In the genomic region with DNA sequence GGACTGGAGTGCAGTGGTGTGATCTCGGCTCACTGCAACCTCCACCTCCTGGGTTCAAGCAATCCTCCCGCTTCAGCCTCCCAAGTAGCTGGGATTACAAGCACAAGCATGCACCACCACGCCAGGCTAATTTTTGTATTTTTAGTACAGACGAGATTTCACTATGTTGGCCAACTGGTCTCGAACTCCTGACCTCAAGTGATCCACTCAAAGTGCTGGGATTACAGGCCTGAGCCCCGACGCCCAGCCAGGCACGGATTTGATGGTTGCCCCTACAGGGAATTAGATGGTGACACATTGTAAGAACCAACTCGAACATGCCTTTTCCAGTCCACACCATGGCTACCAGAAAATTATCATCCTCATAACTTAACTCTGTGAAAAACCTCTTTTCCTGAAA, we compare ENCODE assay signal across 25 cellular contexts. TPM values are rescaled to one million over a fixed set of nuclear protein-coding genes. Genes with fewer than 3 reads are reported as not detected.
DNase-seq lines count a peak whose midpoint lies in the region; ATAC-seq and TF ChIP-seq lines count a peak whose summit lies in the region.
"Had no signal": no experiment of that assay in that cellular context is flagged by ENCODE, and none has a peak within 500 bp of the region (broad histone marks: within the 10 kb centered on the region; RNA-seq: fewer than 3 reads in every experiment).

No MANE protein-coding gene starts in this region.

- H3K4me3 Mint-ChIP-seq in H9 = no peak overlapping the region
- no peak overlapping the region for H3K4me3 Mint-ChIP-seq in osteocyte (ENCODE audit: unreplicated experiment)
- H3K4me3 Mint-ChIP-seq: activated CD4-positive, alpha-beta T cell treated with anti-CD3 and anti-CD28 coated beads, Interleukin-2, amount 10 ng/mL, durations not matched to agents 24 days and 14 days; activated T-cell treated with anti-CD3 and anti-CD28 coated beads, Interleukin-2, amount 50 U/mL, for 72 hours; CD8-positive, alpha-beta memory T cell; GM23338; stimulated activated naive CD8-positive, alpha-beta T cell treated with anti-CD3 and anti-CD28 coated beads, Interleukin-15, Interleukin-2, amounts not matched to agents 100 ng/mL and 50 ng/mL, for 24 hours had no signal

- H3T11ph ChIP-seq in H9 (ENCODE audit: low read length) = no peak overlapping the region

- H2BK20ac ChIP-seq in H9 (ENCODE audit: low read depth, low read length, poor library complexity, severe bottlenecking) = no peak overlapping the region

- H3K4me2 ChIP-seq in H9 (ENCODE audit: insufficient read depth, insufficient read length, low read length) (no peak overlapping the region), fibroblast of lung (ENCODE audit: extremely low read depth, insufficient read depth, low read length) (no peak overlapping the region)
- H3K4me2 ChIP-seq: GM23338 had no signal

- no CpG with 5 or more reads among the region's 9 CpGs for WGBS in H9 (ENCODE audit: extremely low coverage, insufficient read length, low lambda C conversion rate)

- H3K14ac ChIP-seq in H9 (ENCODE audit: insufficient read depth, low read length) = no peak overlapping the region

- H3K9me3 Mint-ChIP-seq in H9 = peaks cover 5 to 12% of the 10 kb centered on the region in 2 experiments; a peak in 3 of 5 replicates
- H3K9me3 Mint-ChIP-seq in osteocyte (ENCODE audit: unreplicated experiment) = no peaks in the 10 kb centered on the region
- H3K9me3 Mint-ChIP-seq: activated CD4-positive, alpha-beta T cell treated with anti-CD3 and anti-CD28 coated beads, Interleukin-2, amount 10 ng/mL, durations not matched to agents 24 days and 14 days; activated T-cell treated with anti-CD3 and anti-CD28 coated beads, Interleukin-2, amount 50 U/mL, for 72 hours; CD8-positive, alpha-beta memory T cell; GM23338; stimulated activated naive CD8-positive, alpha-beta T cell treated with anti-CD3 and anti-CD28 coated beads, Interleukin-15, Interleukin-2, amounts not matched to agents 100 ng/mL and 50 ng/mL, for 24 hours had no signal

- H3K36me3 ChIP-seq in SJSA1 (no peaks in the 10 kb centered on the region), fibroblast of lung (ENCODE audit: control insufficient read depth, insufficient read depth, low read length) (no peaks in the 10 kb centered on the region), colonic mucosa (no peaks in the 10 kb centered on the region)

- no peaks in the 10 kb centered on the region for H3K27me3 ChIP-seq in H9 (ENCODE audit: insufficient read depth, low read length)
- no peaks in the 10 kb centered on the region for H3K27me3 ChIP-seq in SJSA1 (replicated peaks)
- H3K27me3 ChIP-seq in fibroblast of lung (ENCODE audit: control insufficient read depth, insufficient read depth, low read length) = no peaks in the 10 kb centered on the region
- H3K27me3 ChIP-seq in colonic mucosa = no peaks in the 10 kb centered on the region

- H3K79me2 ChIP-seq in H9 (ENCODE audit: insufficient read depth, low read length) (no peaks in the 10 kb centered on the region), fibroblast of lung (ENCODE audit: control insufficient read depth, insufficient read depth, low read length) (no peaks in the 10 kb centered on the region)
- H3K79me2 ChIP-seq: parathyroid adenoma had no signal

- H3K27ac Mint-ChIP-seq in H9 (no peak overlapping the region), osteocyte (ENCODE audit: unreplicated experiment) (peak overlapping the region; percentile 97)
- H3K27ac Mint-ChIP-seq: activated CD4-positive, alpha-beta T cell treated with anti-CD3 and anti-CD28 coated beads, Interleukin-2, amount 10 ng/mL, durations not matched to agents 24 days and 14 days; activated T-cell treated with anti-CD3 and anti-CD28 coated beads, Interleukin-2, amount 50 U/mL, for 72 hours; CD8-positive, alpha-beta memory T cell; GM23338; stimulated activated naive CD8-positive, alpha-beta T cell treated with anti-CD3 and anti-CD28 coated beads, Interleukin-15, Interleukin-2, amounts not matched to agents 100 ng/mL and 50 ng/mL, for 24 hours had no signal

- no peaks in the 10 kb centered on the region for H3K4me1 ChIP-seq in H9 (ENCODE audit: insufficient read depth, low read length)
- peaks cover 22% of the 10 kb centered on the region for H3K4me1 ChIP-seq in SJSA1 (replicated peaks)
- peaks cover 7% of the 10 kb centered on the region for H3K4me1 ChIP-seq in fibroblast of lung (ENCODE audit: control insufficient read depth, extremely low read depth, insufficient read depth, low read length)
- no peaks in the 10 kb centered on the region for H3K4me1 ChIP-seq in colonic mucosa
- H3K4me1 ChIP-seq: foreskin keratinocyte, parathyroid adenoma had no signal

- H3K27me3 Mint-ChIP-seq in H9 (ENCODE audit: low read depth) = peaks cover 32% of the 10 kb centered on the region
- no peaks in the 10 kb centered on the region for H3K27me3 Mint-ChIP-seq in osteocyte (ENCODE audit: unreplicated experiment)
- H3K27me3 Mint-ChIP-seq: stimulated activated naive CD8-positive, alpha-beta T cell treated with anti-CD3 and anti-CD28 coated beads, Interleukin-15, Interleukin-2, amounts not matched to agents 100 ng/mL and 50 ng/mL, for 24 hours had no signal

- no peak overlapping the region for H3K4me3 ChIP-seq in SJSA1
- H3K4me3 ChIP-seq in fibroblast of lung (replicated peaks in 1 of 4; ENCODE audit: control extremely low read depth in 1 of 4, insufficient read depth in 1 of 4, low read depth in 3 of 4, low read length in 4 of 4) = no peak overlapping the region
- H3K4me3 ChIP-seq in colonic mucosa = no peak overlapping the region
- H3K4me3 ChIP-seq: GM23338, mucosa of descending colon had no signal

- no peak overlapping the region for H3K23ac ChIP-seq in H9 (ENCODE audit: insufficient read length, low read depth, low read length)

- H3K23me2 ChIP-seq in H9 (ENCODE audit: insufficient read length, low read depth, low read length, poor library complexity, severe bottlenecking) = no peaks in the 10 kb centered on the region

- no peaks in the 10 kb centered on the region for H3K79me1 ChIP-seq in H9 (ENCODE audit: insufficient read depth, low read depth, low read length, poor library complexity, severe bottlenecking)

- no peak overlapping the region for H3K4ac ChIP-seq in H9 (ENCODE audit: low read depth, low read length)

- H3K27ac ChIP-seq in H9 (ENCODE audit: insufficient read length, low read depth, low read length) = no peak overlapping the region
- H3K27ac ChIP-seq in SJSA1 = peak overlapping the region; percentile 22; the same call in 1 of the 2 replicates
- H3K27ac ChIP-seq in fibroblast of lung (ENCODE audit: insufficient read depth, low read length) = peak overlapping the region; percentile 48
- no peak overlapping the region for H3K27ac ChIP-seq in colonic mucosa
- H3K27ac ChIP-seq: epithelial cell of prostate, foreskin keratinocyte, parathyroid adenoma had no signal

- H3K9ac ChIP-seq in H9 (ENCODE audit: extremely low read depth, insufficient read length, low read length) (no peak overlapping the region), fibroblast of lung (ENCODE audit: insufficient read depth, low read length) (no peak overlapping the region), colonic mucosa (ENCODE audit: low read depth in 2 of 2, low read length in 2 of 2) (no peak overlapping the region)
- H3K9ac ChIP-seq: parathyroid adenoma had no signal

- no peaks in the 10 kb centered on the region for H3K36me3 Mint-ChIP-seq in H9 (ENCODE audit: insufficient read depth in 1 of 3, low read depth in 3 of 3)
- peaks cover 2% of the 10 kb centered on the region for H3K36me3 Mint-ChIP-seq in osteocyte (ENCODE audit: unreplicated experiment)

- TF ChIP-seq CTCF in H9 (conservative IDR thresholded peaks at IDR 0.05) (no peak), fibroblast of lung (conservative IDR thresholded peaks at IDR 0.05 in 1 of 2, IDR thresholded peaks at IDR 0.05 in 1 of 2; ENCODE audit: low read depth in 1 of 2, low read length in 2 of 2) (no peak), osteocyte (IDR thresholded peaks at IDR 0.05) (no peak), colonic mucosa (IDR thresholded peaks at IDR 0.05) (no peak)

- H4K8ac ChIP-seq in H9 (replicated peaks; ENCODE audit: insufficient read length, low read depth, low read length) = no peak overlapping the region

- DNase-seq in H9 = peak; percentile 5
- no peak for DNase-seq in SJSA1 (ENCODE audit: low read depth in 1 of 2, low spot score in 2 of 2)
- DNase-seq in fibroblast of lung (ENCODE audit: low read depth in 2 of 2) = no peak
- DNase-seq in osteocyte (ENCODE audit: extremely low spot score, unreplicated experiment) = peak; percentile 53
- no peak for DNase-seq in colonic mucosa
- no peak for DNase-seq in DMS114 treated with DMSO at 0.1 percent for 48 hours (lab: John Stamatoyannopoulos, UW; ENCODE audit: unreplicated experiment)
- DNase-seq: ACHN; activated CD4-positive, alpha-beta T cell treated with anti-CD3 and anti-CD28 coated beads, Interleukin-2, amount 10 ng/mL, durations not matched to agents 24 days and 14 days; activated naive CD4-positive, alpha-beta T cell treated with Interleukin-2 at 50 U/mL for 16 hours; activated T-cell treated with anti-CD3 and anti-CD28 coated beads, Interleukin-2, amount 50 U/mL, for 72 hours; CD8-positive, alpha-beta memory T cell; effector CD8-positive, alpha-beta T cell; NCI-H1048; NCI-H2107; NCI-H446 treated with DMSO at 0.1 percent for 48 hours; NCI-H774; stimulated activated CD4-positive, alpha-beta T cell treated with anti-CD3 and anti-CD28 coated beads, Interleukin-1b, Interleukin-23, amount 100 ng/mL, for 48 hours; T1000 had no signal

- no peak overlapping the region for H4K5ac ChIP-seq in H9 (ENCODE audit: insufficient read length, low read depth, low read length)

- H2BK12ac ChIP-seq in H9 (ENCODE audit: insufficient read length, low read depth, low read length) = no peak overlapping the region

- H2AK5ac ChIP-seq in H9 (ENCODE audit: insufficient read length, low read length) = no peak overlapping the region

- H3K18ac ChIP-seq in H9 (ENCODE audit: insufficient read length, low read depth, low read length) = no peak overlapping the region

- H3K4me1 Mint-ChIP-seq in H9 = no peaks in the 10 kb centered on the region; a peak in 1 of 4 replicates
- peaks cover 27% of the 10 kb centered on the region for H3K4me1 Mint-ChIP-seq in osteocyte (ENCODE audit: unreplicated experiment)
- H3K4me1 Mint-ChIP-seq: activated CD4-positive, alpha-beta T cell treated with anti-CD3 and anti-CD28 coated beads, Interleukin-2, amount 10 ng/mL, durations not matched to agents 24 days and 14 days; CD8-positive, alpha-beta memory T cell; GM23338 had no signal

- H3K9me3 ChIP-seq in H9 (ENCODE audit: control insufficient read depth, low read depth, low read length) (no peaks in the 10 kb centered on the region), SJSA1 (replicated peaks) (no peaks in the 10 kb centered on the region), fibroblast of lung (ENCODE audit: control insufficient read depth, insufficient read depth, low read depth, low read length) (no peaks in the 10 kb centered on the region), colonic mucosa (no peaks in the 10 kb centered on the region)
- H3K9me3 ChIP-seq: mucosa of descending colon had no signal

- no peak overlapping the region for H2BK15ac ChIP-seq in H9 (ENCODE audit: low read depth, low read length)

- intact Hi-C loops in colonic mucosa (cut with DNase I) = no loop called here

- H2BK5ac ChIP-seq in H9 (ENCODE audit: insufficient read length, low read length) = no peak overlapping the region

- H4K20me1 ChIP-seq in H9 (ENCODE audit: control insufficient read depth, insufficient read depth, insufficient read length) = no peaks in the 10 kb centered on the region
- no peaks in the 10 kb centered on the region for H4K20me1 ChIP-seq in fibroblast of lung (ENCODE audit: control insufficient read depth, extremely low read depth, insufficient read depth, low read length)

- no peak for ATAC-seq in GM18517 (IDR thresholded peaks at IDR 0.05; ENCODE audit: unreplicated experiment)
- ATAC-seq: activated T-cell treated with anti-CD3 and anti-CD28 coated beads, Interleukin-2, amount 50 U/mL, for 72 hours; foreskin keratinocyte; GM23338 had no signal

- no peak overlapping the region for H2BK120ac ChIP-seq in H9 (ENCODE audit: low read depth, low read length, poor library complexity, severe bottlenecking)

- H2AFZ ChIP-seq in H9 (ENCODE audit: low read length) (no peak overlapping the region), fibroblast of lung (ENCODE audit: low read length) (no peak overlapping the region)
- H2AFZ ChIP-seq: parathyroid adenoma had no signal

- no peak overlapping the region for H3K56ac ChIP-seq in H9 (ENCODE audit: insufficient read length, low read depth, low read length)

- no peak overlapping the region for H4K91ac ChIP-seq in H9 (ENCODE audit: insufficient read length, low read depth, low read length)

RNA-seq across cellular contexts. Expression of gene RTL6, which starts 26.8 kb away (rescaled TPM):
- total RNA-seq in H9 (2021) = 30.8 and 31.1 TPM in 2 replicates
- total RNA-seq in SJSA1 (2014; rRNA removed; shearing (Covaris generic)) = 12.3 and 20.0 TPM in 2 replicates
- total RNA-seq in fibroblast of lung = 16.9 and 17.7 TPM in 2 replicates
- polyA plus RNA-seq in fibroblast of lung = 17.1 and 17.4 TPM in 2 replicates
- 18.0 and 18.5 TPM in 2 replicates for polyA plus RNA-seq in fibroblast of lung (2012)
- polyA minus RNA-seq in fibroblast of lung (ENCODE audit: low replicate concordance) = 57.8 and 62.6 TPM in 2 replicates
- 34.1 and 35.5 TPM in 2 replicates for total RNA-seq in osteocyte
- total RNA-seq in colonic mucosa = 10 to 100 TPM; 20.2 to 23.8 TPM

Comparison
In these comparisons a context has a peak if more than half of its experiments do, and no peak if none do; other contexts are left out.
1. DNase-seq: peak in H9 (single experiment) and osteocyte (single experiment); none in SJSA1 (0 of 2), fibroblast of lung (0 of 2), colonic mucosa (single experiment) and DMS114 treated with DMSO at 0.1 percent for 48 hours (single experiment).
2. H3K27ac ChIP-seq: peak in SJSA1 (single experiment) and fibroblast of lung (single experiment); none in H9 (single experiment) and colonic mucosa (single experiment).